1 cellular context compared by ENCODE assay signal in the genomic region with DNA sequence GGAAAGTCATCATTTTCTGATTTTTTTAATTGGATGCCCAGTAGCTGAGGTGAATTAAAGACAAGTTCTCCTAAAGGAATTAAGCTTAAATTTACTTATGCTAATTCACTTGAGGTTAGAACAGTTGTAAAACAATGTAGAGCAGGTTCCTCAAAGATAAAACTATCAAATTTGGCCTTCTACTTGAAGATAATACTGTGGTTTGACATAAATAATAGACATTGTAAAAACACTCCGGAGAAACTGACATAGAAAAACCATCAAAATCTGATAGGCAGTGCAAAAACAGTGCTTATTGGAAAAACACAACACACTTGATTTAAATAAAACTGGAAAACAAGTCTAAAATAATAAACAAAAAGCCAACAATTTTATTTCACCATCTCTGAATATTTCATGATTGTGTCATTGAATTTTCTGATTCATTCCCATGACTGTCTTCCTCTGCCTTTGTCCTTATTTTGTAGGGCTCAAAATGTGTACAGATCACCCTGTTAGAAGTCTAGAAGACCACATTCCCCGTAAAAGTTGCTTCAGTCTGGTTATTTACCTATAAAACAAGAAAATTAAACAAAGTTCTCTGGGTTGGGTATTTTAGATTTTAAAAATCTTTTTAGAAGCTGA.
TF ChIP-seq lines count a peak whose summit lies in the region.

No MANE protein-coding gene starts in this region.

TF ChIP-seq in K562, 482 proteins besides CTCF, POLR2A, EP300 and RAD21:
- TF ChIP-seq TAL1 (IDR thresholded peaks at IDR 0.05) = peak; percentile 35
- TF ChIP-seq TCF3 (CRISPR knock-in tag; IDR thresholded peaks at IDR 0.05) = peak; percentile 59
- TF ChIP-seq ZNF239 (CRISPR knock-in tag; IDR thresholded peaks at IDR 0.05) = no peak
- TF ChIP-seq CBFA2T3 (IDR thresholded peaks at IDR 0.05) = peak; percentile 60
- no peak for TF ChIP-seq CAMTA2 (CRISPR knock-in tag; conservative IDR thresholded peaks at IDR 0.05)
- TF ChIP-seq MEIS2 (IDR thresholded peaks at IDR 0.05; ENCODE audit: partially characterized antibody) = peak; percentile 77
- peak; percentile 80; the same call in 1 of the 2 replicates for TF ChIP-seq SOX6 (IDR thresholded peaks at IDR 0.05)
- peak in 1 of 2 experiments; percentile 43; a peak in 1 of 4 replicates for TF ChIP-seq RCOR1 (IDR thresholded peaks at IDR 0.05; ENCODE audit: borderline replicate concordance in 1 of 2, low read depth in 2 of 2, low read length in 2 of 2)
- TF ChIP-seq, protein P1, sequence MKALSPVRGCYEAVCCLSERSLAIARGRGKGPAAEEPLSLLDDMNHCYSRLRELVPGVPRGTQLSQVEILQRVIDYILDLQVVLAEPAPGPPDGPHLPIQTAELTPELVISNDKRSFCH (CRISPR knock-in tag; IDR thresholded peaks at IDR 0.05) = no peak
- TF ChIP-seq, protein P1 (tag; IDR thresholded peaks at IDR 0.05) = peak; percentile 41; the same call in 1 of the 2 replicates
- TF ChIP-seq ZKSCAN3 (CRISPR knock-in tag; IDR thresholded peaks at IDR 0.05) = no peak
- TF ChIP-seq PML (IDR thresholded peaks at IDR 0.05; ENCODE audit: low read length) = peak; percentile 25; the same call in 1 of the 2 replicates
- TF ChIP-seq, protein P2, sequence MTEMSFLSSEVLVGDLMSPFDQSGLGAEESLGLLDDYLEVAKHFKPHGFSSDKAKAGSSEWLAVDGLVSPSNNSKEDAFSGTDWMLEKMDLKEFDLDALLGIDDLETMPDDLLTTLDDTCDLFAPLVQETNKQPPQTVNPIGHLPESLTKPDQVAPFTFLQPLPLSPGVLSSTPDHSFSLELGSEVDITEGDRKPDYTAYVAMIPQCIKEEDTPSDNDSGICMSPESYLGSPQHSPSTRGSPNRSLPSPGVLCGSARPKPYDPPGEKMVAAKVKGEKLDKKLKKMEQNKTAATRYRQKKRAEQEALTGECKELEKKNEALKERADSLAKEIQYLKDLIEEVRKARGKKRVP (CRISPR knock-in tag; IDR thresholded peaks at IDR 0.05) = no peak
- no peak for TF ChIP-seq CBX5 (IDR thresholded peaks at IDR 0.05; ENCODE audit: borderline replicate concordance, low read depth)
- TF ChIP-seq FOXM1 (IDR thresholded peaks at IDR 0.05; ENCODE audit: low read depth) = peak; percentile 7; the same call in 1 of the 2 replicates
- TF ChIP-seq FOXM1 (CRISPR knock-in tag; IDR thresholded peaks at IDR 0.05; ENCODE audit: low read depth) = no peak
- TF ChIP-seq, protein P3, sequence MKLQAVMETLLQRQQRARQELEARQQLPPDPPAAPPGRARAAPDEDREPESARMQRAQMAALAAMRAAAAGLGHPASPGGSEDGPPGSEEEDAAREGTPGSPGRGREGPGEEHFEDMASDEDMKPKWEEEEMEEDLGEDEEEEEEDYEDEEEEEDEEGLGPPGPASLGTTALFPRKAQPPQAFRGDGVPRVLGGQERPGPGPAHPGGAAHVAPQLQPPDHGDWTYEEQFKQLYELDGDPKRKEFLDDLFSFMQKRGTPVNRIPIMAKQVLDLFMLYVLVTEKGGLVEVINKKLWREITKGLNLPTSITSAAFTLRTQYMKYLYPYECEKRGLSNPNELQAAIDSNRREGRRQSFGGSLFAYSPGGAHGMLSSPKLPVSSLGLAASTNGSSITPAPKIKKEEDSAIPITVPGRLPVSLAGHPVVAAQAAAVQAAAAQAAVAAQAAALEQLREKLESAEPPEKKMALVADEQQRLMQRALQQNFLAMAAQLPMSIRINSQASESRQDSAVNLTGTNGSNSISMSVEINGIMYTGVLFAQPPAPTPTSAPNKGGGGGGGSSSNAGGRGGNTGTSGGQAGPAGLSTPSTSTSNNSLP (IDR thresholded peaks at IDR 0.05; ENCODE audit: borderline replicate concordance, low read depth, low read length) = 0 out of 2 replicates have a peak, but pooled peaks have one; percentile 18
- peak; percentile 80 for TF ChIP-seq TEAD4 (IDR thresholded peaks at IDR 0.05; ENCODE audit: low read length)
- TF ChIP-seq TEAD4 (CRISPR knock-in tag; IDR thresholded peaks at IDR 0.05; ENCODE audit: borderline replicate concordance) = no peak
- TF ChIP-seq KDM1A (IDR thresholded peaks at IDR 0.05) = 0 out of 4 replicates have a peak, but pooled peaks of 1 of the 2 experiments have one; percentile 5
- peak; percentile 21; the same call in 1 of the 2 replicates for TF ChIP-seq NCOR1 (IDR thresholded peaks at IDR 0.05)
- peak; percentile 20; the same call in 1 of the 2 replicates for TF ChIP-seq KLF16 (IDR thresholded peaks at IDR 0.05)
- peak; percentile 57; the same call in 1 of the 2 replicates for TF ChIP-seq ARID1B (IDR thresholded peaks at IDR 0.05)
- no peak for TF ChIP-seq MYC (IDR thresholded peaks at IDR 0.05; ENCODE audit: low read depth, low read length)
- TF ChIP-seq MYC (CRISPR knock-in tag; IDR thresholded peaks at IDR 0.05; ENCODE audit: borderline replicate concordance, low read depth) = no peak
- no peak for TF ChIP-seq ZNF140 (CRISPR knock-in tag; IDR thresholded peaks at IDR 0.05)
- no peak for TF ChIP-seq ELF4 (CRISPR knock-in tag; IDR thresholded peaks at IDR 0.05)
- TF ChIP-seq PPARD (CRISPR knock-in tag; IDR thresholded peaks at IDR 0.05) = no peak
